In genomic region chr1:94666797-94667196, GRCh38 we compare ENCODE assay signal across 21 cellular contexts.
"Had no signal": no experiment of that assay in that cellular context is flagged by ENCODE, and none has a peak within 500 bp of the region (broad histone marks: within the 10 kb centered on the region; RNA-seq: fewer than 3 reads in every experiment).

No MANE protein-coding gene starts in this region.

- DNase-seq: activated CD4-positive, alpha-beta memory T cell treated with anti-CD3 and anti-CD28 coated beads, Interleukin-2, amount 10 ng/mL, durations not matched to agents 7 days and 5 days; activated CD4-positive, alpha-beta T cell treated with anti-CD3 and anti-CD28 coated beads for 1 hour; activated CD4-positive, alpha-beta T cell treated with anti-CD3 and anti-CD28 coated beads, Interleukin-2, amount 10 ng/mL, durations not matched to agents 7 days and 5 days; activated gamma-delta T cell treated with Interleukin-2 at 50 U/mL for 16 hours; activated T-cell treated with anti-CD3 and anti-CD28 coated beads, Interleukin-2, amount 50 U/mL, for 4 hours; dermis blood vessel endothelial cell; effector CD4-positive, alpha-beta T cell; immature natural killer cell; midbrain; naive thymus-derived CD8-positive, alpha-beta T cell; occipital lobe; psoas muscle; stimulated activated CD4-positive, alpha-beta T cell treated with anti-CD3 and anti-CD28 coated beads, Interleukin-15, amount 100 ng/mL, for 24 hours; stimulated activated CD4-positive, alpha-beta T cell treated with anti-CD3 and anti-CD28 coated beads, Interleukin-2, amount 100 ng/mL, for 24 hours; stimulated activated naive B cell treated with anti-CD40 and anti-IgM and Interleukin-4, amounts not matched to agents 10 μg/mL and 1 μg/mL and 100 μg/mL, for 72 hours; stomach; T-helper 2 cell; thyroid gland; upper lobe of left lung had no signal

- H3K4me3 ChIP-seq: psoas muscle, stomach, thyroid gland, upper lobe of left lung, vagina had no signal

- H3K9me3 ChIP-seq: psoas muscle, stomach, thyroid gland, upper lobe of left lung, vagina had no signal

- H2AFZ ChIP-seq: parathyroid adenoma had no signal

- H3K27me3 ChIP-seq: stomach, thyroid gland, upper lobe of left lung, vagina had no signal

- H3K9ac ChIP-seq: parathyroid adenoma had no signal

- H3K4me1 ChIP-seq: parathyroid adenoma, psoas muscle, vagina had no signal

- H3K79me2 ChIP-seq: parathyroid adenoma had no signal

- H3K36me3 ChIP-seq: stomach, thyroid gland, upper lobe of left lung, vagina had no signal
